Comparison of ENCODE assay signal across 10 cellular contexts in the genomic region with DNA sequence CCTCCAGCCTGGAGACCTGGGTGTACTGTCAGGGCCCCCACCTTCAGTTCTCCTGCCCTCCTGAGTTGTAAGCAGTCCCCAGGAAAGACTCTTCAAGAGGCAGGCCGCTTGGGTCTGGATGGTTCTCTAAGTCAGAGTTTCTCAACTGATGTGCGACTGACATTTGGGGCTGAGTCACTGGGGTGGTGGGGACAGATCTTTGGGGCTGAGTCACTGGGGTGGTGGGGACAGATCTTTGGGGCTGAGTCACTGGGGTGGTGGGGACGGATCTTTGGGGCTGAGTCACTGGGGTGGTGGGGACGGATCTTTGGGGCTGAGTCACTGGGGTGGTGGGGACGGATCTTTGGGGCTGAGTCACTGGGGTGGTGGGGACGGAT. TPM values are rescaled to one million over a fixed set of nuclear protein-coding genes. Genes with fewer than 3 reads are reported as not detected.
DNase-seq lines count a peak whose midpoint lies in the region; ATAC-seq and TF ChIP-seq lines count a peak whose summit lies in the region.
"Not testable (repeated sequence)": the region's sequence is repeated elsewhere in the genome, so short reads cannot be mapped to it uniquely, and the experiment has no call there.
"Had no signal": no experiment of that assay in that cellular context is flagged by ENCODE, and none has a peak within 500 bp of the region (broad histone marks: within the 10 kb centered on the region; RNA-seq: fewer than 3 reads in every experiment).

No MANE protein-coding gene starts in this region.

- H3K9me2 ChIP-seq in PC-9 (ENCODE audit: insufficient read depth) = not testable (repeated sequence)

- H3K27ac ChIP-seq in PC-9 = peak overlapping the region; percentile 87
- not testable (repeated sequence) for H3K27ac ChIP-seq in sigmoid colon

- peak; percentile 76 to 77 for ATAC-seq in activated naive CD4-positive, alpha-beta T cell treated with anti-CD3 and anti-CD28 coated beads, Interleukin-2, amount 50 U/mL, for 72 hours

- intact Hi-C loops in PC-9 (cut with micrococcal nuclease; ENCODE audit: unreplicated experiment); sigmoid colon (cut with DNase I): not testable (repeated sequence)

- BruUV-seq in PC-9 (replicated peaks; lab: Mats Ljungman, UMichigan) = not testable (repeated sequence)

- H3K27me3 ChIP-seq in PC-9 (ENCODE audit: insufficient read depth, low read depth); sigmoid colon: not testable (repeated sequence)

- not testable (repeated sequence) for TF ChIP-seq EP300 in sigmoid colon (IDR thresholded peaks at IDR 0.05)

- peak; percentile 21 for DNase-seq in AG09309 (ENCODE audit: low read depth)
- DNase-seq in HK-2 (ENCODE audit: unreplicated experiment) = peak; percentile 20
- DNase-seq in PC-9 = peak; percentile 43 to 69
- peak; percentile 9 to 14 for DNase-seq in activated CD4-positive, alpha-beta T cell treated with anti-CD3 and anti-CD28 coated beads for 4 hours
- DNase-seq in activated naive CD4-positive, alpha-beta T cell treated with anti-CD3 and anti-CD28 coated beads, Interleukin-2, amount 50 U/mL, for 72 hours (ENCODE audit: low spot score in 2 of 2) = peak in 1 of 2 donors; percentile 62
- DNase-seq in fibroblast of mammary gland (ENCODE audit: low read depth) = peak; percentile 78
- DNase-seq in sigmoid colon = peak; percentile 35
- DNase-seq in stimulated activated CD8-positive, alpha-beta memory T cell treated with anti-CD3 and anti-CD28 coated beads, Interleukin-4, amount 100 ng/mL, for 24 hours (ENCODE audit: low read depth) = peak; percentile 6

- H3F3A ChIP-seq in PC-9 (ENCODE audit: insufficient read depth, low read depth) = peaks cover 30% of the 10 kb centered on the region

- not testable (repeated sequence) for H3K27ac Mint-ChIP-seq in activated naive CD4-positive, alpha-beta T cell treated with anti-CD3 and anti-CD28 coated beads, Interleukin-2, amount 50 U/mL, for 72 hours

- H3K36me3 Mint-ChIP-seq in activated naive CD4-positive, alpha-beta T cell treated with anti-CD3 and anti-CD28 coated beads, Interleukin-2, amount 50 U/mL, for 72 hours = not testable (repeated sequence)

- H3K9me3 Mint-ChIP-seq in activated naive CD4-positive, alpha-beta T cell treated with anti-CD3 and anti-CD28 coated beads, Interleukin-2, amount 50 U/mL, for 72 hours = peaks cover 6 to 19% of the 10 kb centered on the region in 2 donors

- not testable (repeated sequence) for H4K20me1 ChIP-seq in PC-9 (ENCODE audit: insufficient read depth)

- not testable (repeated sequence) for H3K36me3 ChIP-seq in PC-9 (ENCODE audit: low read depth); sigmoid colon

- not testable (repeated sequence) for TF ChIP-seq POLR2A in sigmoid colon (IDR thresholded peaks at IDR 0.05)

- not testable (repeated sequence) for H3K4me3 ChIP-seq in AG09309 (ENCODE audit: control insufficient read depth, low read depth, low read length); PC-9; fibroblast of mammary gland (ENCODE audit: control insufficient read depth, low read depth, low read length); sigmoid colon

- CTCF ChIA-PET in PC-9 (lab: Charles Lee) = not testable (repeated sequence)

- H3K4me2 ChIP-seq in PC-9 = peak overlapping the region; percentile 54

- H3K4me1 ChIP-seq in PC-9 (replicated peaks; ENCODE audit: insufficient read depth) = peaks cover 28% of the 10 kb centered on the region
- H3K4me1 ChIP-seq in sigmoid colon = not testable (repeated sequence)

- POLR2A ChIA-PET in PC-9 (lab: Charles Lee; ENCODE audit: unreplicated experiment) = not testable (repeated sequence)

- H3K9me3 ChIP-seq in PC-9 (ENCODE audit: insufficient read depth, low read depth) (peaks cover 20% of the 10 kb centered on the region; the same call in 1 of the 2 replicates), sigmoid colon (peaks cover 0 to 12% (median 4%) of the 10 kb centered on the region in 4 donors)

- 73 to 75% methylated on average over 5 of the region's 6 CpGs for WGBS in sigmoid colon, 2 donors

- H3K79me2 ChIP-seq in PC-9 (ENCODE audit: low read depth) = not testable (repeated sequence)

- not testable (repeated sequence) for TF ChIP-seq CTCF in AG09309 (IDR thresholded peaks at IDR 0.05; ENCODE audit: control insufficient read depth, insufficient read depth, low read depth, low read length, missing control alignments); PC-9 (conservative IDR thresholded peaks at IDR 0.05); fibroblast of mammary gland (conservative IDR thresholded peaks at IDR 0.05; ENCODE audit: control insufficient read depth, insufficient read depth, low read depth, low read length); sigmoid colon (IDR thresholded peaks at IDR 0.05)

- 0 out of 2 replicates have a peak overlapping the region, but pooled peaks have one; percentile 18 for H2AFZ ChIP-seq in PC-9

RNA-seq across cellular contexts. Expression of gene APCDD1L, which starts 26.8 kb away (rescaled TPM):
- total RNA-seq in PC-9 (2021) (2.4 and 3.0 TPM in 2 replicates), sigmoid colon (1 to 10 TPM in 3 of 4 donors, under 1 TPM in 1; 0.33 to 1.9 (median 1.6) TPM)
- total RNA-seq in activated naive CD4-positive, alpha-beta T cell treated with anti-CD3 and anti-CD28 coated beads, Interleukin-2, amount 50 U/mL, for 72 hours = not detected
- polyA plus RNA-seq in sigmoid colon = under 1 TPM in 2 of 3 donors, not detected in 1; 0.22 to 0.23 TPM
- total RNA-seq: CD4-positive, CD25-positive, alpha-beta regulatory T cell; T-helper 1 cell treated with Interleukin-12 subunit alpha and Interleukin-12 subunit beta and Interleukin-4 antibody, amounts not matched to agents 30 ng/mL and 1 ng/mL, for 36 hours had no signal
